Comparison of ENCODE assay signal across 8 cellular contexts in the genomic region with DNA sequence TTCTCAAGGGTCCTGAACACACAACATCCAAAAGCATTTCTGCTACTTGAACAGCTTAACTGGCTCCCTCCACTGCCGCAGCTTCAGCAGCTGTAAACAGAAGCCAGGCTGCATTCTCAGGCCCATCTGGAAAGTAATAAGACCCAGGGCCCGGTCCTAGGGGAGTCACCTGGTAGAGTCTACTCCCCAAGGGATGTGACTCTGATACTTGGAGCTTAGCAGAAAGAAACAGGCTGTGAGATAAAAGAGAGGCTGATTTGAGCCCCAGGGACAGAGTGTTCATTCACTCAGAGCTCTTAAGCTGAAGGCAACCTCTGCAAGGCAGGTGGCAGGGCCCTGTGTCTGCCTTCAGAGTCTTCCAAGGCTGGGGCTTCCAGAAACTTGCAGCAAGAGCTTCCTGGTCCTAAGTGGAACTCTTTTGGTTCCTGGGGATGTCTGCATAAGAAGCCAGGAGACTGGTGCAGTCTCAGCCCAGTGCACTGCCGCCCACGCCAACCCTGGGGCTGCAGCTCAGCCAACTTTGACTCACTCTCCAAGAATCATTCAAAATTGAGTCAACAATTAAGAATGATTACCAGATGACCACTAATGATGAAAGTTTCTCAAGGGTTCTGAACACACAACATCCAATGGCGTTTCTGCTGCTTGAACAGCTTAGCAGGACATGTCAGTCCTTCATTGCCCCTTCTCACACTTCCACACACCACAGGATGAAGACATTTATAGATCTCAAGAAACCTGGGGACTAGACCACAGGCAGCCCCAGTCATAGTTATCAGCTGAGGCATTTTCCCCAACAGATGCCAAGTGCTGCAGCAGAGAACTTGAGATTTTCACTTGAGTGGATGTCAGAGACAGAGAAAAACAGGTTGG.
DNase-seq lines count a peak whose midpoint lies in the region; ATAC-seq and TF ChIP-seq lines count a peak whose summit lies in the region.

No MANE protein-coding gene starts in this region.

- H3K9me3 ChIP-seq in stomach = no peaks in the 10 kb centered on the region

- no peaks in the 10 kb centered on the region for H3K36me3 Mint-ChIP-seq in endothelial cell (ENCODE audit: low read depth, unreplicated experiment)

- no peak overlapping the region for H3K27ac Mint-ChIP-seq in endothelial cell (ENCODE audit: unreplicated experiment)

- peaks cover 9% of the 10 kb centered on the region for H3K4me1 Mint-ChIP-seq in endothelial cell (ENCODE audit: unreplicated experiment)

- H3K27ac ChIP-seq in epithelial cell of prostate (peak overlapping the region; percentile 42), stomach (peak overlapping the region in 3 of 5 donors; percentile 26 to 49 (median 46))

- H3K27me3 ChIP-seq in stomach = no peaks in the 10 kb centered on the region

- H3K4me3 Mint-ChIP-seq in endothelial cell (ENCODE audit: unreplicated experiment) = no peak overlapping the region

- DNase-seq in HK-2 (ENCODE audit: unreplicated experiment) (peak; percentile 66), epithelial cell of prostate (ENCODE audit: low read depth, low spot score) (peak; percentile 57), stomach (no peak), endothelial cell (ENCODE audit: low spot score) (no peak), SW480 (ENCODE audit: low spot score) (no peak), activated T-cell treated with anti-CD3 and anti-CD28 coated beads for 4 hours (no peak)
- no peak for DNase-seq in stimulated activated naive CD4-positive, alpha-beta T cell (lab: John Stamatoyannopoulos, UW)

- intact Hi-C loops in stomach (cut with DNase I; ENCODE audit: low total_unique reads) = no loop called here

- TF ChIP-seq EP300 in stomach (IDR thresholded peaks at IDR 0.05) = no peak

- no peaks in the 10 kb centered on the region for H3K36me3 ChIP-seq in stomach

- 30 to 61% (median 57%) methylated on average over 5 of the region's 5 CpGs for WGBS in stomach, 5 donors

- peaks cover 1% of the 10 kb centered on the region for H3K27me3 Mint-ChIP-seq in endothelial cell (ENCODE audit: unreplicated experiment)

- no peak for TF ChIP-seq POLR2A in stomach (IDR thresholded peaks at IDR 0.05)

- TF ChIP-seq CTCF in stomach (IDR thresholded peaks at IDR 0.05) (no peak), endothelial cell (IDR thresholded peaks at IDR 0.05; ENCODE audit: unreplicated experiment) (no peak)

- peaks cover 10 to 26% (median 19%) of the 10 kb centered on the region in 4 donors for H3K4me1 ChIP-seq in stomach

- peak; percentile 57 for ATAC-seq in GM21360 (IDR thresholded peaks at IDR 0.05; ENCODE audit: unreplicated experiment)

- no peak overlapping the region for H3K4me3 ChIP-seq in stomach

- no peaks in the 10 kb centered on the region for H3K9me3 Mint-ChIP-seq in endothelial cell (ENCODE audit: unreplicated experiment)

Comparison
In these comparisons a context has a peak if more than half of its experiments do, and no peak if none do; other contexts are left out.
1. DNase-seq: peak in HK-2 (single experiment) and epithelial cell of prostate (single experiment); none in stomach (single experiment), endothelial cell (single experiment), SW480 (single experiment), activated T-cell treated with anti-CD3 and anti-CD28 coated beads for 4 hours (single experiment) and stimulated activated naive CD4-positive, alpha-beta T cell (0 of 6).